8 cellular contexts compared by ENCODE assay signal in the genomic region with DNA sequence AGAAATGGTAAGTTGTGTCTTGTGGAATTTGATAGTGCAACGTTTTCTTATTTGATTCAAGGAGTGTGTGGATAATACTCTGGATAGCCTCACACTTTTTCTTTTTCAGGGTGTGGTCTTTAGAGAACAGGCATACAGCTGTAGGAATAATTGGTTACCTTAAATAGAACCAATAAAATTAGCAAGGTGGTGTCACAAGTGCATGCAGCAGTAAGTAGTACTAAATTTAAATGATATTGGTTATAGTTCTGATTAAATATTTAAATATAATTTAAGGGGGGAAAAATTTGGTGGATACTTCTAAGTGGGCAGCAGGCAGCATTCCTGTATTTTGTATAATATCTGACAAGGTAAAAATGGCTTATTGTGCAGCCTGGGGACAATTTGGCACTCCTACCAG. TPM values are rescaled to one million over a fixed set of nuclear protein-coding genes. Genes with fewer than 3 reads are reported as not detected.
DNase-seq lines count a peak whose midpoint lies in the region; ATAC-seq, FAIRE-seq and TF ChIP-seq lines count a peak whose summit lies in the region.

No MANE protein-coding gene starts in this region.

- peaks cover 92% of the 10 kb centered on the region for H3K4me1 ChIP-seq in left ventricle myocardium inferior
- peaks cover 38% of the 10 kb centered on the region for H3K4me1 ChIP-seq in astrocyte (ENCODE audit: insufficient read depth, low read length)
- peaks cover 72% of the 10 kb centered on the region for H3K4me1 ChIP-seq in lower lobe of right lung
- peaks cover 80% of the 10 kb centered on the region for H3K4me1 ChIP-seq in vagina
- H3K4me1 ChIP-seq in tibial artery, result peaks cover 0 to 76% (median 58%) of the 10 kb centered on the region in 4 donors

- no peaks in the 10 kb centered on the region for H3K27me3 Mint-ChIP-seq in astrocyte (ENCODE audit: low read depth, unreplicated experiment)

- TF ChIP-seq POLR2A in vagina (IDR thresholded peaks at IDR 0.05), result no peak

- H3K27ac ChIP-seq in left ventricle myocardium inferior (replicated peaks), result peak overlapping the region; percentile 100
- H3K27ac ChIP-seq in astrocyte (ENCODE audit: low read depth, low read length), result no peak overlapping the region
- H3K27ac ChIP-seq in lower lobe of right lung, result no peak overlapping the region
- no peak overlapping the region for H3K27ac ChIP-seq in vagina
- H3K27ac ChIP-seq in tibial artery, result peak overlapping the region in 1 of 2 donors; percentile 23

- no peaks in the 10 kb centered on the region for H3K9me3 Mint-ChIP-seq in astrocyte (ENCODE audit: unreplicated experiment)

- DNase-seq in left ventricle myocardium inferior, result no peak
- DNase-seq in Right ventricle myocardium inferior (ENCODE audit: missing footprints), result no peak
- DNase-seq in astrocyte (ENCODE audit: low read depth), result no peak
- no peak for DNase-seq in lower lobe of right lung
- DNase-seq in vagina (ENCODE audit: extremely low spot score in 2 of 2), result no peak
- DNase-seq in NCI-H2081 (lab: John Stamatoyannopoulos, UW), result no peak
- no peak for DNase-seq in tibial artery
- no peak for DNase-seq in AG08395 (ENCODE audit: low spot score)

- peak overlapping the region; percentile 94 for H3K4me2 ChIP-seq in astrocyte (ENCODE audit: low read length)

- no peak for ATAC-seq in Right ventricle myocardium inferior
- no peak for ATAC-seq in lower lobe of right lung

- H3K36me3 Mint-ChIP-seq in astrocyte (ENCODE audit: low read depth, unreplicated experiment), result peaks cover 22% of the 10 kb centered on the region

- H3K4me1 Mint-ChIP-seq in astrocyte (ENCODE audit: low read depth, unreplicated experiment), result peaks cover 37% of the 10 kb centered on the region

- peak overlapping the region; percentile 91 for H3K9ac ChIP-seq in astrocyte (ENCODE audit: low read length)

- TF ChIP-seq CTCF in left ventricle myocardium inferior (IDR thresholded peaks at IDR 0.05; ENCODE audit: borderline replicate concordance), result no peak
- no peak for TF ChIP-seq CTCF in astrocyte (IDR thresholded peaks at IDR 0.05; ENCODE audit: insufficient read depth, low read depth, low read length)
- TF ChIP-seq CTCF in lower lobe of right lung (IDR thresholded peaks at IDR 0.05), result no peak
- TF ChIP-seq CTCF in vagina (IDR thresholded peaks at IDR 0.05), result no peak
- TF ChIP-seq CTCF in tibial artery (IDR thresholded peaks at IDR 0.05), result no peak

- H3K9me3 ChIP-seq in left ventricle myocardium inferior (replicated peaks), result no peaks in the 10 kb centered on the region
- no peaks in the 10 kb centered on the region for H3K9me3 ChIP-seq in astrocyte (ENCODE audit: insufficient read depth, low read depth, low read length)
- no peaks in the 10 kb centered on the region for H3K9me3 ChIP-seq in lower lobe of right lung
- H3K9me3 ChIP-seq in vagina, result no peaks in the 10 kb centered on the region
- H3K9me3 ChIP-seq in tibial artery, result no peaks in the 10 kb centered on the region

- peak overlapping the region; percentile 99 for H3K4me3 Mint-ChIP-seq in astrocyte (ENCODE audit: unreplicated experiment)

- peaks cover 87% of the 10 kb centered on the region for H3K79me2 ChIP-seq in astrocyte (ENCODE audit: insufficient read depth, low read length)

- no peak overlapping the region for H2AFZ ChIP-seq in astrocyte (ENCODE audit: low read depth, low read length)

- no peak for FAIRE-seq in astrocyte (lab: Jason Lieb, UNC)

- no peak overlapping the region for H3K27ac Mint-ChIP-seq in astrocyte (ENCODE audit: unreplicated experiment)

- H4K20me1 ChIP-seq in astrocyte (ENCODE audit: insufficient read depth, low read length), result peaks cover 77% of the 10 kb centered on the region

- intact Hi-C loops in left ventricle myocardium inferior (cut with micrococcal nuclease), result loop anchor here (10.0 kb wide), 1 partner anchor 140 kb away; no protein-coding TSS in a partner anchor
- intact Hi-C loops in Right ventricle myocardium inferior (cut with DNase I), result no loop called here
- intact Hi-C loops in lower lobe of right lung (cut with DNase I), result no loop called here
- intact Hi-C loops in vagina (cut with DNase I), result no loop called here
- intact Hi-C loops in tibial artery (cut with DNase I; ENCODE audit: low total_unique reads), result loop anchor here (10.0 kb wide), 1 partner anchor 230 kb away; the partner anchor contains the start of gene CARHSP1

- peak overlapping the region; percentile 94 for H3K4me3 ChIP-seq in left ventricle myocardium inferior
- H3K4me3 ChIP-seq in astrocyte (ENCODE audit: insufficient read depth, low read depth, low read length), result peak overlapping the region; percentile 80
- peak overlapping the region; percentile 93 for H3K4me3 ChIP-seq in lower lobe of right lung
- peak overlapping the region; percentile 70 to 98 for H3K4me3 ChIP-seq in vagina
- H3K4me3 ChIP-seq in tibial artery, result peak overlapping the region in 1 of 2 donors; percentile 65

- H3K36me3 ChIP-seq in left ventricle myocardium inferior (peaks cover 10% of the 10 kb centered on the region), astrocyte (ENCODE audit: insufficient read depth, low read length) (peaks cover 22% of the 10 kb centered on the region), lower lobe of right lung (peaks cover 39% of the 10 kb centered on the region), vagina (peaks cover 0 to 24% of the 10 kb centered on the region in 2 donors), tibial artery (peaks cover 0 to 5% (median 0%) of the 10 kb centered on the region in 3 donors)

- H3K27me3 ChIP-seq in left ventricle myocardium inferior (ENCODE audit: low read depth) (no peaks in the 10 kb centered on the region), astrocyte (ENCODE audit: insufficient read depth, low read length) (no peaks in the 10 kb centered on the region), lower lobe of right lung (ENCODE audit: low read depth) (no peaks in the 10 kb centered on the region), vagina (no peaks in the 10 kb centered on the region), tibial artery (no peaks in the 10 kb centered on the region)

RNA-seq across cellular contexts. Expression of gene HAPSTR1, which starts 3.7 kb away (rescaled TPM):
- total RNA-seq in left ventricle myocardium inferior (52.3 TPM), Right ventricle myocardium inferior (52.5 TPM), astrocyte (97.7 and 99.5 TPM in 2 replicates), lower lobe of right lung (53.1 TPM), vagina (33.6 TPM)

Comparison
In these comparisons a context has a peak if more than half of its experiments do, and no peak if none do; other contexts are left out.
1. intact Hi-C loops: an anchor here in left ventricle myocardium inferior (10.0 kb wide) and tibial artery (10.0 kb wide); none called in Right ventricle myocardium inferior, lower lobe of right lung and vagina.